ENCODE assay signal across 8 cellular contexts in the genomic region with DNA sequence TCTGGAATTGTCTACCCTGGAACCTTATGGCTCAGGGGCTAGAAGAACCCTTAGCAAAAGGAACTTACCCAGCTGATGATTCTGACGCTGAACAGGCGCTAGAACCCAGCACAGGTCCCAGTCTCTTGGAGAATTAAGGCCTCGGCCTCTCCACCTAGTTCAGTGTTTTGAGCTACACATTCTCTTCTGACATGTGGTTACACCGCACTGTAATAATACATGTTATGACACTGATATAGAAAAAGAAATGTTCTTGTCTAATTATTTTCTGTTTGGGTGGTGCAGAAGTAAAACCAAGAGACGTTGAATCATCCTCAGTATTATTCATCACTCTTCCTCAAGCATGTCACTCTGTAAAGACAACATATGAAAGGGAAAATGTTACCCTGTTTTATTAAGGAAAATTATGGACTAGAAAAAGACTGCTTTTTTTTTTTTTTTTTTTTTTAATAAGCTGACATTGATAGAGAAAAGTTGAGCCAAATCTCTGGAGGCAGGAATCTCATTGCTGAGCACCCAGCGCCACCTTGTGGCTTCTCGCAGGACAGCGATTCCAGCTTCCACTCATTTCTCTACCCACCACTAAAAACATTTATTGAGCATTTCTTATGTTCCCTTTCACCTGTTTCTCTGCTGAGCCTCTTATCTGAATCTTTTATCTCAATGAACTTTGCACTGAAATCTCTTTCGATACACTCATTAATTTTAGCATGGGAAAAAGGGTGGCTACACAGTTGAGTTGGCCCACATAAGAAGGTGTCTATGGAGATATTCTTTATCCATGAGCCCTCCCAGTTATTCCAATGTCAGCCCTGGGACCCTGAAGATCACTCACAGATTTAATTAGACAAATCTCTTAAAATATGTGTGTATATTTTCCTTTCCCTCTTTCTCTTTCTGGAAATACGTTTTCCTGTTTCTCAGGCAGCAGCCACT.
DNase-seq lines count a peak whose midpoint lies in the region; ATAC-seq lines count a peak whose summit lies in the region.

No MANE protein-coding gene starts in this region.

- peaks cover 0 to 6% of the 10 kb centered on the region in 2 donors for H3K4me1 ChIP-seq in mucosa of rectum (ENCODE audit: control insufficient read depth in 2 of 2, insufficient read depth in 2 of 2, low read length in 2 of 2)

- H3K27ac ChIP-seq in mucosa of rectum (ENCODE audit: low read depth in 2 of 2, low read length in 2 of 2) (no peak overlapping the region), substantia nigra (ENCODE audit: low read depth, low read length, poor library complexity, severe bottlenecking) (no peak overlapping the region)

- peak; percentile 84 to 89 for ATAC-seq in activated CD4-positive, CD25-positive, alpha-beta regulatory T cell treated with anti-CD3 and anti-CD28 coated beads, Interleukin-2, amount 50 U/mL, for 24 hours
- peak; percentile 13 for ATAC-seq in HG02571 (IDR thresholded peaks at IDR 0.05; ENCODE audit: unreplicated experiment)

- H3K9ac ChIP-seq in mucosa of rectum (ENCODE audit: low read depth in 1 of 2, low read length in 2 of 2): peak overlapping the region in 1 of 2 donors; percentile 14

- peak overlapping the region; percentile 19 to 40 for H3K4me3 ChIP-seq in mucosa of rectum (ENCODE audit: low read length in 2 of 2)

- no peaks in the 10 kb centered on the region for H3K9me3 ChIP-seq in mucosa of rectum (ENCODE audit: control insufficient read depth in 2 of 2, low read length in 2 of 2)

- no peaks in the 10 kb centered on the region for H3K36me3 ChIP-seq in mucosa of rectum (ENCODE audit: control insufficient read depth in 2 of 2, insufficient read depth in 2 of 2, low read length in 2 of 2)

- no peak for DNase-seq in activated CD4-positive, CD25-positive, alpha-beta regulatory T cell (lab: John Stamatoyannopoulos, UW)
- peak; percentile 14 for DNase-seq in NCI-H146 treated with DMSO at 0.1 percent for 48 hours (lab: John Stamatoyannopoulos, UW; ENCODE audit: unreplicated experiment)
- DNase-seq in activated CD4-positive, alpha-beta T cell treated with anti-CD3 and anti-CD28 coated beads for 48 hours: peak; percentile 72
- peak; percentile 37 for DNase-seq in epidermal melanocyte (ENCODE audit: insufficient read length, low spot score)
- peak in 27 of 49 donors; percentile 6 to 65 (median 32) for DNase-seq in substantia nigra (lab: John Stamatoyannopoulos, UW)

- H3K27me3 ChIP-seq in mucosa of rectum (ENCODE audit: control insufficient read depth in 2 of 2, insufficient read depth in 2 of 2, low read length in 2 of 2): no peaks in the 10 kb centered on the region

Comparison
In these comparisons a context has a peak if more than half of its experiments do, and no peak if none do; other contexts are left out.
1. DNase-seq: peak in NCI-H146 treated with DMSO at 0.1 percent for 48 hours (single experiment), activated CD4-positive, alpha-beta T cell treated with anti-CD3 and anti-CD28 coated beads for 48 hours (single experiment), epidermal melanocyte (single experiment) and substantia nigra (27 of 49); none in activated CD4-positive, CD25-positive, alpha-beta regulatory T cell (0 of 4).